Comparison of ENCODE assay signal across 21 cellular contexts in the genomic region with DNA sequence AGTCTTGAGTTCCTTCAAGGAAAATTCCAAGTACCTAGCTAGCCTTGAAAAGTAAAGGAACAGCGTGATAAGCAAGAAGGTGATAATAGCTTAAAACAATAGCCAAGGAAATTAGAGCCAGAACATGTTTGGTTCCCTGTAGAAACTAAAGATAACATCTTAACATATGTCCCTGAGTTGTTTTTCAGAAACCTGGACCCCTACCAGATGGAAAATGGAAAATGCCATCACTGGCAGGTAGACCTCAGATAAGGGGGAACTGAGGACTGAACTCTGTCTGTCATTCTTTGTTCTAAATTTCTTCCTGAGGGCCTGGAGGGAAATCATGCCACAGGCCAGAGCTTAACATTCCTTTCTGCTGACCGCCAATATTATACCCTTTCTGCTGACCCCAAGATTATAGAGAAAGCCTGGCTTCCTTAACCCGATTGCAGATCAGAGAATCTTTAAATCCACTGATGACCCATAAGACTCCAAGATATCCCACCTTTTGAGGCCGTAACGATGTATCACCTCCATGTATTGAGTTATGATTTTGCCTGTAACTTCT. TPM values are rescaled to one million over a fixed set of nuclear protein-coding genes. Genes with fewer than 3 reads are reported as not detected.
DNase-seq lines count a peak whose midpoint lies in the region; ATAC-seq lines count a peak whose summit lies in the region.
"Had no signal": no experiment of that assay in that cellular context is flagged by ENCODE, and none has a peak within 500 bp of the region (broad histone marks: within the 10 kb centered on the region; RNA-seq: fewer than 3 reads in every experiment).

No MANE protein-coding gene starts in this region.

- 88% methylated on average over 5 of the region's 5 CpGs for WGBS in HUES64
- WGBS in trophoblast cell (ENCODE audit: extremely low coverage, insufficient coverage, insufficient read length), result no CpG with 5 or more reads among the region's 5 CpGs

- no peak overlapping the region for H3K4me3 Mint-ChIP-seq in T-helper 2 cell treated with Interferon-gamma antibody and Interleukin-4, amounts not matched to agents 5 μg/mL and 100 μg/mL, for 36 hours
- H3K4me3 Mint-ChIP-seq: CD8-positive, alpha-beta memory T cell; H9 had no signal

- H2AFZ ChIP-seq in trophoblast cell (ENCODE audit: insufficient read depth, low read length, poor library complexity), result no peak overlapping the region

- H4K8ac ChIP-seq in trophoblast cell (ENCODE audit: low read depth, low read length), result no peak overlapping the region

- H3K9me3 ChIP-seq in HUES64 (ENCODE audit: insufficient read depth, low read depth, low read length) (no peaks in the 10 kb centered on the region), endocrine pancreas (ENCODE audit: control insufficient read depth, low read length) (no peaks in the 10 kb centered on the region), trophoblast cell (ENCODE audit: insufficient read depth, low read depth, low read length) (no peaks in the 10 kb centered on the region)
- H3K9me3 ChIP-seq: BLaER1 treated with 17β-estradiol and CSF1 and Interleukin-3, amounts not matched to agents 10 nM and 100 nM had no signal

- H2BK12ac ChIP-seq in trophoblast cell (ENCODE audit: low read length), result no peak overlapping the region

- peak overlapping the region; percentile 80 for H2BK5ac ChIP-seq in trophoblast cell (ENCODE audit: low read depth, low read length, poor library complexity)

- no peaks in the 10 kb centered on the region for H3K36me3 Mint-ChIP-seq in T-helper 2 cell treated with Interferon-gamma antibody and Interleukin-4, amounts not matched to agents 5 μg/mL and 100 μg/mL, for 36 hours (ENCODE audit: low read depth)

- H3K9ac ChIP-seq in HUES64 (ENCODE audit: low read depth, low read length), result no peak overlapping the region; the same call in 1 of the 2 replicates
- H3K9ac ChIP-seq in endocrine pancreas (ENCODE audit: control insufficient read depth, insufficient read depth, low read length), result peak overlapping the region; percentile 57
- no peak overlapping the region for H3K9ac ChIP-seq in trophoblast cell (ENCODE audit: low read length)
- H3K9ac ChIP-seq: BLaER1 treated with 17β-estradiol and CSF1 and Interleukin-3, amounts not matched to agents 10 nM and 100 nM; KMS-11 had no signal

- H3K23ac ChIP-seq in trophoblast cell (ENCODE audit: low read length), result no peak overlapping the region

- peak overlapping the region; percentile 67 for H4K91ac ChIP-seq in trophoblast cell (ENCODE audit: low read depth, low read length)

- H3K4me1 ChIP-seq in HUES64 (ENCODE audit: insufficient read depth, low read length) (0 out of 2 replicates have a peak, but pooled peaks cover 10% of the 10 kb centered on the region), endocrine pancreas (ENCODE audit: control insufficient read depth, insufficient read depth, low read length) (no peaks in the 10 kb centered on the region), trophoblast cell (ENCODE audit: control insufficient read depth in 1 of 2, insufficient read depth in 2 of 2, low read length in 2 of 2) (peaks cover 29 to 34% of the 10 kb centered on the region in 2 experiments)

- H3K4me2 ChIP-seq in trophoblast cell (ENCODE audit: low read length), result peak overlapping the region; percentile 30
- H3K4me2 ChIP-seq: KMS-11 had no signal

- peaks cover 18% of the 10 kb centered on the region for H3K4me1 Mint-ChIP-seq in T-helper 2 cell treated with Interferon-gamma antibody and Interleukin-4, amounts not matched to agents 5 μg/mL and 100 μg/mL, for 36 hours (ENCODE audit: low read depth)

- no peak overlapping the region for H3K14ac ChIP-seq in trophoblast cell (ENCODE audit: low read length)

- H3K79me1 ChIP-seq in trophoblast cell (ENCODE audit: low read length), result peaks cover 16% of the 10 kb centered on the region

- 0 out of 2 replicates have a peak overlapping the region, but pooled peaks have one; percentile 8 for H3K27ac ChIP-seq in HUES64 (ENCODE audit: low read depth, low read length)
- peak overlapping the region; percentile 83 for H3K27ac ChIP-seq in trophoblast cell (ENCODE audit: low read depth, low read length)
- H3K27ac ChIP-seq: BLaER1 treated with 17β-estradiol and CSF1 and Interleukin-3, amounts not matched to agents 10 nM and 100 nM; KMS-11; SK-N-MC had no signal

- H3K9me3 Mint-ChIP-seq in T-helper 2 cell treated with Interferon-gamma antibody and Interleukin-4, amounts not matched to agents 5 μg/mL and 100 μg/mL, for 36 hours, result no peaks in the 10 kb centered on the region
- H3K9me3 Mint-ChIP-seq: CD8-positive, alpha-beta memory T cell; H9 had no signal

- H3K36me3 ChIP-seq in HUES64 (ENCODE audit: insufficient read depth, low read length), result no peaks in the 10 kb centered on the region
- H3K36me3 ChIP-seq in endocrine pancreas (ENCODE audit: control insufficient read depth, insufficient read depth, low read length), result no peaks in the 10 kb centered on the region
- H3K36me3 ChIP-seq in trophoblast cell (ENCODE audit: control insufficient read depth in 1 of 2, insufficient read depth in 2 of 2, low read length in 2 of 2), result no peaks in the 10 kb centered on the region
- H3K36me3 ChIP-seq: BLaER1 treated with 17β-estradiol and CSF1 and Interleukin-3, amounts not matched to agents 10 nM and 100 nM had no signal

- DNase-seq in EH (ENCODE audit: low read depth), result peak; percentile 19
- no peak for DNase-seq in trophoblast cell
- DNase-seq in GM19238 (ENCODE audit: insufficient read length, low spot score), result no peak
- no peak for DNase-seq in T-helper 2 cell treated with Interferon-gamma antibody and Interleukin-4, amounts not matched to agents 5 μg/mL and 100 μg/mL, for 36 hours (ENCODE audit: low spot score)
- DNase-seq: CD8-positive, alpha-beta memory T cell; DMS79; H9; NCI-H1092; NCI-H146; NCI-H2081; NCI-H748 treated with DMSO at 0.1 percent for 48 hours had no signal

- no peak overlapping the region for H4K12ac ChIP-seq in trophoblast cell (ENCODE audit: low read depth, low read length)

- no peaks in the 10 kb centered on the region for H3K79me2 ChIP-seq in trophoblast cell (ENCODE audit: control insufficient read depth, insufficient read depth, low read length, poor library complexity)

- H3K4me3 ChIP-seq in HUES64 (ENCODE audit: low read length), result no peak overlapping the region
- no peak overlapping the region for H3K4me3 ChIP-seq in endocrine pancreas (ENCODE audit: control insufficient read depth, insufficient read depth, low read length)
- H3K4me3 ChIP-seq in trophoblast cell (ENCODE audit: low read depth, low read length), result no peak overlapping the region
- H3K4me3 ChIP-seq: BLaER1 treated with 17β-estradiol and CSF1 and Interleukin-3, amounts not matched to agents 10 nM and 100 nM; SK-N-MC had no signal

- peak overlapping the region; percentile 74 for H2BK120ac ChIP-seq in trophoblast cell (ENCODE audit: insufficient read depth, low read length, poor library complexity)

- ATAC-seq in HG02973 (IDR thresholded peaks at IDR 0.05; ENCODE audit: unreplicated experiment) (no peak), HG02588 (IDR thresholded peaks at IDR 0.05; ENCODE audit: unreplicated experiment) (no peak)
- ATAC-seq: HepG2, Panc1, Right ventricle myocardium inferior had no signal

- no peak overlapping the region for H3K27ac Mint-ChIP-seq in T-helper 2 cell treated with Interferon-gamma antibody and Interleukin-4, amounts not matched to agents 5 μg/mL and 100 μg/mL, for 36 hours
- H3K27ac Mint-ChIP-seq: H9 had no signal

- H2AK5ac ChIP-seq in trophoblast cell (ENCODE audit: low read length), result no peak overlapping the region

- H3K18ac ChIP-seq in trophoblast cell (ENCODE audit: low read length), result no peak overlapping the region

- H3K4ac ChIP-seq in trophoblast cell (ENCODE audit: low read depth, low read length), result no peak overlapping the region

- H3K27me3 ChIP-seq in HUES64 (ENCODE audit: insufficient read depth, low read length) (no peaks in the 10 kb centered on the region), endocrine pancreas (ENCODE audit: control insufficient read depth, insufficient read depth, low read length) (no peaks in the 10 kb centered on the region), trophoblast cell (ENCODE audit: insufficient read depth, low read length) (no peaks in the 10 kb centered on the region)

- H3K27me3 Mint-ChIP-seq in T-helper 2 cell treated with Interferon-gamma antibody and Interleukin-4, amounts not matched to agents 5 μg/mL and 100 μg/mL, for 36 hours (ENCODE audit: low read depth), result peaks cover 23% of the 10 kb centered on the region

RNA-seq across cellular contexts. Expression of a gene that starts 23.4 kb away (rescaled TPM):
- polyA plus RNA-seq in HUES64 (2013, experiment 1 of 2), result 4.7 TPM
- polyA plus RNA-seq in HUES64 (2013, experiment 2 of 2), result 3.9 TPM
- 1.3 and 1.4 TPM in 2 replicates for polyA plus RNA-seq in trophoblast cell (2013)
